Comparison of ENCODE assay signal across 1 cellular context in the genomic region with DNA sequence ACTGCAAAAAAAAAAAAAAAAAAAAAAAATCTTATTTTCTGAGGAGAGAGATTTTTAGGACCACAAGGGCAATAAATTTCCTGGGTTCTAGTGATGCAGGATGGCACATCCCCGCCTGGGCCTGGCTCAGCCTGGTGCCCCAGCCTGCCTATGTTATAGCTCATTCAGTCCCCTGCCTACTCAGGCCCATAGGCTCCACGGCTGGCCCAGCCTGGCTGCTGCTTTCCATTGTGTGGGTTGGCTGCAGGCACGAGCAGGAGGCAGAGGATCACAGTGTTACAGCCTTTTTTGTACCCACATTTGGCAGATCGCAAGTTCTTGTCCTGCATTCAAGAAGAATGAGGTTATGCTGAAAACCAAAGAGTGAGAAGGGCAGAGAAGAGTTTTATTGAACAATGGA.
TF ChIP-seq lines count a peak whose summit lies in the region.

No MANE protein-coding gene starts in this region.

TF ChIP-seq in GM23338, 12 proteins besides CTCF, POLR2A, EP300 and RAD21 (continued from another document):
- TF ChIP-seq, protein P1, sequence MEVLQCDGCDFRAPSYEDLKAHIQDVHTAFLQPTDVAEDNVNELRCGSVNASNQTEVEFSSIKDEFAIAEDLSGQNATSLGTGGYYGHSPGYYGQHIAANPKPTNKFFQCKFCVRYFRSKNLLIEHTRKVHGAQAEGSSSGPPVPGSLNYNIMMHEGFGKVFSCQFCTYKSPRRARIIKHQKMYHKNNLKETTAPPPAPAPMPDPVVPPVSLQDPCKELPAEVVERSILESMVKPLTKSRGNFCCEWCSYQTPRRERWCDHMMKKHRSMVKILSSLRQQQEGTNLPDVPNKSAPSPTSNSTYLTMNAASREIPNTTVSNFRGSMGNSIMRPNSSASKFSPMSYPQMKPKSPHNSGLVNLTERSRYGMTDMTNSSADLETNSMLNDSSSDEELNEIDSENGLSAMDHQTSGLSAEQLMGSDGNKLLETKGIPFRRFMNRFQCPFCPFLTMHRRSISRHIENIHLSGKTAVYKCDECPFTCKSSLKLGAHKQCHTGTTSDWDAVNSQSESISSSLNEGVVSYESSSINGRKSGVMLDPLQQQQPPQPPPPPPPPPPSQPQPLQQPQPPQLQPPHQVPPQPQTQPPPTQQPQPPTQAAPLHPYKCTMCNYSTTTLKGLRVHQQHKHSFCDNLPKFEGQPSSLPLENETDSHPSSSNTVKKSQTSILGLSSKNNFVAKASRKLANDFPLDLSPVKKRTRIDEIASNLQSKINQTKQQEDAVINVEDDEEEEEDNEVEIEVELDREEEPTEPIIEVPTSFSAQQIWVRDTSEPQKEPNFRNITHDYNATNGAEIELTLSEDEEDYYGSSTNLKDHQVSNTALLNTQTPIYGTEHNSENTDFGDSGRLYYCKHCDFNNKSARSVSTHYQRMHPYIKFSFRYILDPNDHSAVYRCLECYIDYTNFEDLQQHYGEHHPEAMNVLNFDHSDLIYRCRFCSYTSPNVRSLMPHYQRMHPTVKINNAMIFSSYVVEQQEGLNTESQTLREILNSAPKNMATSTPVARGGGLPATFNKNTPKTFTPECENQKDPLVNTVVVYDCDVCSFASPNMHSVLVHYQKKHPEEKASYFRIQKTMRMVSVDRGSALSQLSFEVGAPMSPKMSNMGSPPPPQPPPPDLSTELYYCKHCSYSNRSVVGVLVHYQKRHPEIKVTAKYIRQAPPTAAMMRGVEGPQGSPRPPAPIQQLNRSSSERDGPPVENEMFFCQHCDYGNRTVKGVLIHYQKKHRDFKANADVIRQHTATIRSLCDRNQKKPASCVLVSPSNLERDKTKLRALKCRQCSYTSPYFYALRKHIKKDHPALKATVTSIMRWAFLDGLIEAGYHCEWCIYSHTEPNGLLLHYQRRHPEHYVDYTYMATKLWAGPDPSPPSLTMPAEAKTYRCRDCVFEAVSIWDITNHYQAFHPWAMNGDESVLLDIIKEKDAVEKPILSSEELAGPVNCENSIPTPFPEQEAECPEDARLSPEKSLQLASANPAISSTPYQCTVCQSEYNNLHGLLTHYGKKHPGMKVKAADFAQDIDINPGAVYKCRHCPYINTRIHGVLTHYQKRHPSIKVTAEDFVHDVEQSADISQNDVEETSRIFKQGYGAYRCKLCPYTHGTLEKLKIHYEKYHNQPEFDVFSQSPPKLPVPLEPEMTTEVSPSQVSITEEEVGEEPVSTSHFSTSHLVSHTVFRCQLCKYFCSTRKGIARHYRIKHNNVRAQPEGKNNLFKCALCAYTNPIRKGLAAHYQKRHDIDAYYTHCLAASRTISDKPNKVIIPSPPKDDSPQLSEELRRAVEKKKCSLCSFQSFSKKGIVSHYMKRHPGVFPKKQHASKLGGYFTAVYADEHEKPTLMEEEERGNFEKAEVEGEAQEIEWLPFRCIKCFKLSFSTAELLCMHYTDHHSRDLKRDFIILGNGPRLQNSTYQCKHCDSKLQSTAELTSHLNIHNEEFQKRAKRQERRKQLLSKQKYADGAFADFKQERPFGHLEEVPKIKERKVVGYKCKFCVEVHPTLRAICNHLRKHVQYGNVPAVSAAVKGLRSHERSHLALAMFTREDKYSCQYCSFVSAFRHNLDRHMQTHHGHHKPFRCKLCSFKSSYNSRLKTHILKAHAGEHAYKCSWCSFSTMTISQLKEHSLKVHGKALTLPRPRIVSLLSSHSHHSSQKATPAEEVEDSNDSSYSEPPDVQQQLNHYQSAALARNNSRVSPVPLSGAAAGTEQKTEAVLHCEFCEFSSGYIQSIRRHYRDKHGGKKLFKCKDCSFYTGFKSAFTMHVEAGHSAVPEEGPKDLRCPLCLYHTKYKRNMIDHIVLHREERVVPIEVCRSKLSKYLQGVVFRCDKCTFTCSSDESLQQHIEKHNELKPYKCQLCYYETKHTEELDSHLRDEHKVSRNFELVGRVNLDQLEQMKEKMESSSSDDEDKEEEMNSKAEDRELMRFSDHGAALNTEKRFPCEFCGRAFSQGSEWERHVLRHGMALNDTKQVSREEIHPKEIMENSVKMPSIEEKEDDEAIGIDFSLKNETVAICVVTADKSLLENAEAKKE (CRISPR knock-in tag; IDR thresholded peaks at IDR 0.05), result no peak
- TF ChIP-seq ZNF114 (CRISPR knock-in tag; IDR thresholded peaks at IDR 0.05) (no peak), POLR2AphosphoS5 (IDR thresholded peaks at IDR 0.05; ENCODE audit: low read depth) (no peak)
- TF ChIP-seq, protein P2, sequence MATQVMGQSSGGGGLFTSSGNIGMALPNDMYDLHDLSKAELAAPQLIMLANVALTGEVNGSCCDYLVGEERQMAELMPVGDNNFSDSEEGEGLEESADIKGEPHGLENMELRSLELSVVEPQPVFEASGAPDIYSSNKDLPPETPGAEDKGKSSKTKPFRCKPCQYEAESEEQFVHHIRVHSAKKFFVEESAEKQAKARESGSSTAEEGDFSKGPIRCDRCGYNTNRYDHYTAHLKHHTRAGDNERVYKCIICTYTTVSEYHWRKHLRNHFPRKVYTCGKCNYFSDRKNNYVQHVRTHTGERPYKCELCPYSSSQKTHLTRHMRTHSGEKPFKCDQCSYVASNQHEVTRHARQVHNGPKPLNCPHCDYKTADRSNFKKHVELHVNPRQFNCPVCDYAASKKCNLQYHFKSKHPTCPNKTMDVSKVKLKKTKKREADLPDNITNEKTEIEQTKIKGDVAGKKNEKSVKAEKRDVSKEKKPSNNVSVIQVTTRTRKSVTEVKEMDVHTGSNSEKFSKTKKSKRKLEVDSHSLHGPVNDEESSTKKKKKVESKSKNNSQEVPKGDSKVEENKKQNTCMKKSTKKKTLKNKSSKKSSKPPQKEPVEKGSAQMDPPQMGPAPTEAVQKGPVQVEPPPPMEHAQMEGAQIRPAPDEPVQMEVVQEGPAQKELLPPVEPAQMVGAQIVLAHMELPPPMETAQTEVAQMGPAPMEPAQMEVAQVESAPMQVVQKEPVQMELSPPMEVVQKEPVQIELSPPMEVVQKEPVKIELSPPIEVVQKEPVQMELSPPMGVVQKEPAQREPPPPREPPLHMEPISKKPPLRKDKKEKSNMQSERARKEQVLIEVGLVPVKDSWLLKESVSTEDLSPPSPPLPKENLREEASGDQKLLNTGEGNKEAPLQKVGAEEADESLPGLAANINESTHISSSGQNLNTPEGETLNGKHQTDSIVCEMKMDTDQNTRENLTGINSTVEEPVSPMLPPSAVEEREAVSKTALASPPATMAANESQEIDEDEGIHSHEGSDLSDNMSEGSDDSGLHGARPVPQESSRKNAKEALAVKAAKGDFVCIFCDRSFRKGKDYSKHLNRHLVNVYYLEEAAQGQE (IDR thresholded peaks at IDR 0.05; ENCODE audit: unreplicated experiment), result no peak
